ENCODE assay signal across 26 cellular contexts in the genomic region with DNA sequence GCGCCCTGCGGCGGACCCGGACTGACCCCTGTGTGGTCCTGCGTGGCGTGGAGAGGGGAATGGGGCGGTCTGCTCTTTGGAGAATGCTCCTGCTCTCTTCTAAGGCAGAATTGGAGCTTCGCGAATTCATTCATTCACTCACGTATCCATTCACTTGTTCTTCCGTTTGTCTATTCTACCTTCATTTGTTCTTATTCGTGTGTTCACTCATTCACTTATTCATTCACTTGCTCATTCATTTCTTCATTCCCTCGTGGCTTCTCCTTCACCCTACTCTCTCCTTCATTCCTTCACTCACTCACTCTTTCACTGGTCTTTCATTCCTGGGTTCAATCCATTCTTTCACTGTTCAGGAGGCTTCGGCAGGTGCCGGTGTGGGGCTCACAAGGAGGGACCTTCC.
"Had no signal": no experiment of that assay in that cellular context is flagged by ENCODE, and none has a peak within 500 bp of the region (broad histone marks: within the 10 kb centered on the region; RNA-seq: fewer than 3 reads in every experiment).

No MANE protein-coding gene starts in this region.

- H3K4me2 ChIP-seq: hepatocyte had no signal

- H3K27ac ChIP-seq: hepatocyte, left ventricle myocardium inferior, neutrophil, pancreas, prostate gland, sigmoid colon, spleen, suprapubic skin, thoracic aorta, tibial artery, uterus had no signal

- H3K4me3 Mint-ChIP-seq: mesothelial cell of epicardium; naive B cell; natural killer cell; stimulated activated effector memory CD8-positive, alpha-beta T cell treated with anti-CD3 and anti-CD28 coated beads, Interleukin-12 subunit alpha, Interleukin-12 subunit beta, amount 100 ng/mL, for 72 hours; stimulated activated naive CD8-positive, alpha-beta T cell treated with anti-CD3 and anti-CD28 coated beads, Interleukin-15, Interleukin-2, amounts not matched to agents 100 ng/mL and 50 ng/mL, for 24 hours had no signal

- H3K36me3 Mint-ChIP-seq: mesothelial cell of epicardium; naive B cell; natural killer cell; stimulated activated effector memory CD8-positive, alpha-beta T cell treated with anti-CD3 and anti-CD28 coated beads, Interleukin-12 subunit alpha, Interleukin-12 subunit beta, amount 100 ng/mL, for 72 hours had no signal

- FAIRE-seq: pancreas, small intestine had no signal

- H3K4me3 ChIP-seq: hepatocyte, left ventricle myocardium inferior, lung, pancreas, prostate gland, sigmoid colon, spleen, suprapubic skin, thoracic aorta, tibial artery, uterus had no signal

- H3K4me1 Mint-ChIP-seq: natural killer cell; stimulated activated effector memory CD8-positive, alpha-beta T cell treated with anti-CD3 and anti-CD28 coated beads, Interleukin-12 subunit alpha, Interleukin-12 subunit beta, amount 100 ng/mL, for 72 hours had no signal

- DNase-seq: islet precursor cell; left ventricle myocardium inferior; mesendoderm; naive B cell; natural killer cell; pancreas; posterior cingulate gyrus; retina; right cardiac atrium; sigmoid colon; small intestine; spleen; stimulated activated CD4-positive, alpha-beta T cell treated with anti-CD3 and anti-CD28 coated beads, Interleukin-4, amount 100 ng/mL, for 24 hours; stimulated activated naive CD4-positive, alpha-beta T cell; tibial artery; trophoblast cell; uterus had no signal

- H2AFZ ChIP-seq: hepatocyte had no signal

- H3K27me3 ChIP-seq: hepatocyte, pancreas, uterus had no signal

- H3K36me3 ChIP-seq: left ventricle myocardium inferior, neutrophil, pancreas, prostate gland, sigmoid colon, spleen, suprapubic skin, thoracic aorta, tibial artery, uterus had no signal

- H3K27ac Mint-ChIP-seq: mesothelial cell of epicardium; natural killer cell; stimulated activated effector memory CD8-positive, alpha-beta T cell treated with anti-CD3 and anti-CD28 coated beads, Interleukin-12 subunit alpha, Interleukin-12 subunit beta, amount 100 ng/mL, for 72 hours; stimulated activated naive CD8-positive, alpha-beta T cell treated with anti-CD3 and anti-CD28 coated beads, Interleukin-15, Interleukin-2, amounts not matched to agents 100 ng/mL and 50 ng/mL, for 24 hours had no signal

- ATAC-seq: natural killer cell; pancreas; right cardiac atrium; stimulated activated effector memory CD8-positive, alpha-beta T cell treated with anti-CD3 and anti-CD28 coated beads, Interleukin-12 subunit alpha, Interleukin-12 subunit beta, amount 100 ng/mL, for 72 hours had no signal

- H3K9me3 Mint-ChIP-seq: mesothelial cell of epicardium; natural killer cell; stimulated activated effector memory CD8-positive, alpha-beta T cell treated with anti-CD3 and anti-CD28 coated beads, Interleukin-12 subunit alpha, Interleukin-12 subunit beta, amount 100 ng/mL, for 72 hours; stimulated activated naive CD8-positive, alpha-beta T cell treated with anti-CD3 and anti-CD28 coated beads, Interleukin-15, Interleukin-2, amounts not matched to agents 100 ng/mL and 50 ng/mL, for 24 hours had no signal

- H3K4me1 ChIP-seq: pancreas, prostate gland, uterus had no signal

- H3K9me3 ChIP-seq: left ventricle myocardium inferior, neutrophil, pancreas, prostate gland, sigmoid colon, spleen, suprapubic skin, thoracic aorta, tibial artery, uterus had no signal

- H3K79me2 ChIP-seq: hepatocyte had no signal
